Comparison of ENCODE assay signal across 14 cellular contexts in the genomic region with DNA sequence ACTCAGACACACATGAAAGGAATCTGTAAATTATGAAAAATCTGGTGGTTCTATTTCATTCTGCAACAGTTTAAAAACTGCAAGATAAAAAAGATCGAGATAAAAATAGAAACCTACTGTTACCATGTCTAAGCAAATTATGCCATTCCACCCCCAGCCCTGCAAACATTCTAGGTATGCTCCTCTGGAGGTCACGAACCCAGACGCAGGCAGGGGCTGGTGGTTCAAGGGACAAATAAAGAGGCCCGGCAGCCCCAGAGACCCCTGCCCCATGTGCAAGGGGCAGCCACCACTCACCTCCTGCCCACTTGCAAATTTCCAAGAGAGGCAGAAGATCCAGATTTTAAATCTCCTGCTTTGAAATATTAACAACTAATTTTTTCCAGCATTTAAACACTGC.
"Had no signal": no experiment of that assay in that cellular context is flagged by ENCODE, and none has a peak within 500 bp of the region (broad histone marks: within the 10 kb centered on the region; RNA-seq: fewer than 3 reads in every experiment).

No MANE protein-coding gene starts in this region.

- H2AFZ ChIP-seq: parathyroid adenoma had no signal

- H3K36me3 ChIP-seq: adrenal gland, lower lobe of right lung, tibial nerve had no signal

- H3K9me3 ChIP-seq: adrenal gland, lower lobe of right lung, tibial nerve had no signal

- H3K4me3 ChIP-seq: adrenal gland, lower lobe of right lung, tibial nerve had no signal

- H3K27me3 ChIP-seq: adrenal gland, foreskin keratinocyte, tibial nerve had no signal

- H3K4me1 ChIP-seq: adrenal gland, foreskin keratinocyte had no signal

- ATAC-seq: activated CD4-positive, alpha-beta T cell treated with anti-CD3 and anti-CD28 coated beads for 36 hours; activated T-cell treated with anti-CD3 and anti-CD28 coated beads, Interleukin-2, amount 50 U/mL, for 4 hours; foreskin keratinocyte; lower lobe of right lung; stimulated activated naive B cell treated with anti-CD40 and anti-IgM and Interleukin-4, amounts not matched to agents 10 μg/mL and 1 μg/mL and 100 μg/mL, for 72 hours had no signal

- H3K27ac ChIP-seq: adrenal gland, foreskin keratinocyte, lower lobe of right lung, parathyroid adenoma, tibial nerve had no signal

- H3K79me2 ChIP-seq: parathyroid adenoma had no signal

- DNase-seq: activated CD4-positive, alpha-beta memory T cell treated with anti-CD3 and anti-CD28 coated beads for 36 hours; activated CD4-positive, alpha-beta T cell treated with anti-CD3 and anti-CD28 coated beads for 36 hours; activated effector memory CD4-positive, alpha-beta T cell treated with Interleukin-2 at 50 U/mL for 16 hours; activated T-cell treated with anti-CD3 and anti-CD28 coated beads, Interleukin-2, amount 50 U/mL, for 4 hours; foreskin keratinocyte; kidney glomerular epithelial cell; lower lobe of right lung; midbrain; stimulated activated CD4-positive, alpha-beta T cell treated with anti-CD3 and anti-CD28 coated beads, Interleukin-2, amount 100 ng/mL, for 48 hours; stimulated activated naive B cell treated with anti-CD40 and anti-IgM and Interleukin-4, amounts not matched to agents 10 μg/mL and 1 μg/mL and 100 μg/mL, for 72 hours; T-helper 2 cell had no signal

- H3K9ac ChIP-seq: parathyroid adenoma had no signal
